In genomic region chr2:45909677-45910191, GRCh38 we compare ENCODE assay signal across 8 cellular contexts.
A peak's percentile ranks its signal among the peaks of the same experiment; 100 is the strongest.
DNase-seq lines count a peak whose midpoint lies in the region; ATAC-seq and TF ChIP-seq lines count a peak whose summit lies in the region.

No MANE protein-coding gene starts in this region.

- H3K4me3 Mint-ChIP-seq in activated CD8-positive, alpha-beta T cell treated with anti-CD3 and anti-CD28 coated beads for 36 hours, result no peak overlapping the region
- no peak overlapping the region for H3K4me3 Mint-ChIP-seq in activated CD4-positive, alpha-beta T cell treated with anti-CD3 and anti-CD28 coated beads, Interleukin-2, amount 10 ng/mL, durations not matched to agents 7 days and 5 days

- no peaks in the 10 kb centered on the region for H3K9me3 Mint-ChIP-seq in activated CD8-positive, alpha-beta T cell treated with anti-CD3 and anti-CD28 coated beads for 36 hours
- H3K9me3 Mint-ChIP-seq in activated CD4-positive, alpha-beta T cell treated with anti-CD3 and anti-CD28 coated beads, Interleukin-2, amount 10 ng/mL, durations not matched to agents 7 days and 5 days, result no peaks in the 10 kb centered on the region

- H3K4me1 Mint-ChIP-seq in activated CD8-positive, alpha-beta T cell treated with anti-CD3 and anti-CD28 coated beads for 36 hours (ENCODE audit: low read depth), result no peaks in the 10 kb centered on the region
- peaks cover 5% of the 10 kb centered on the region for H3K4me1 Mint-ChIP-seq in activated CD4-positive, alpha-beta T cell treated with anti-CD3 and anti-CD28 coated beads, Interleukin-2, amount 10 ng/mL, durations not matched to agents 7 days and 5 days

- H3K36me3 Mint-ChIP-seq in activated CD8-positive, alpha-beta T cell treated with anti-CD3 and anti-CD28 coated beads for 36 hours (ENCODE audit: low read depth), result no peaks in the 10 kb centered on the region
- H3K36me3 Mint-ChIP-seq in activated CD4-positive, alpha-beta T cell treated with anti-CD3 and anti-CD28 coated beads, Interleukin-2, amount 10 ng/mL, durations not matched to agents 7 days and 5 days (ENCODE audit: low read depth), result no peaks in the 10 kb centered on the region

- CTCF ChIA-PET in activated CD8-positive, alpha-beta T cell treated with anti-CD3 and anti-CD28 coated beads for 36 hours (lab: Charles Lee), result no interaction called here
- CTCF ChIA-PET in activated CD4-positive, alpha-beta T cell treated with anti-CD3 and anti-CD28 coated beads, Interleukin-2, amount 10 ng/mL, durations not matched to agents 7 days and 5 days (lab: Charles Lee), result no interaction called here

- H3K27ac Mint-ChIP-seq in activated CD8-positive, alpha-beta T cell treated with anti-CD3 and anti-CD28 coated beads for 36 hours, result no peak overlapping the region
- no peak overlapping the region for H3K27ac Mint-ChIP-seq in activated CD4-positive, alpha-beta T cell treated with anti-CD3 and anti-CD28 coated beads, Interleukin-2, amount 10 ng/mL, durations not matched to agents 7 days and 5 days

- DNase-seq in NCI-H1417 (lab: John Stamatoyannopoulos, UW), result peak in 2 of 3 experiments; percentile 50 to 65
- peak; percentile 14 for DNase-seq in kidney glomerular epithelial cell (lab: John Stamatoyannopoulos, UW)
- DNase-seq in activated CD8-positive, alpha-beta memory T cell treated with anti-CD3 and anti-CD28 coated beads, Interleukin-2, amount 50 U/mL, for 4 hours, result no peak
- no peak for DNase-seq in activated T-cell treated with anti-CD3 and anti-CD28 coated beads for 4 hours
- DNase-seq in activated CD8-positive, alpha-beta T cell treated with anti-CD3 and anti-CD28 coated beads for 36 hours, result no peak
- no peak for DNase-seq in activated CD4-positive, alpha-beta T cell treated with anti-CD3 and anti-CD28 coated beads, Interleukin-2, amount 10 ng/mL, durations not matched to agents 7 days and 5 days

- TF ChIP-seq CTCF in activated CD8-positive, alpha-beta T cell treated with anti-CD3 and anti-CD28 coated beads for 36 hours (IDR thresholded peaks at IDR 0.05), result no peak

- POLR2A ChIA-PET in activated CD8-positive, alpha-beta T cell treated with anti-CD3 and anti-CD28 coated beads for 36 hours (lab: Charles Lee), result no interaction called here
- POLR2A ChIA-PET in activated CD4-positive, alpha-beta T cell treated with anti-CD3 and anti-CD28 coated beads, Interleukin-2, amount 10 ng/mL, durations not matched to agents 7 days and 5 days (lab: Charles Lee), result no interaction called here

- no peaks in the 10 kb centered on the region for H3K27me3 Mint-ChIP-seq in activated CD8-positive, alpha-beta T cell treated with anti-CD3 and anti-CD28 coated beads for 36 hours
- H3K27me3 Mint-ChIP-seq in activated CD4-positive, alpha-beta T cell treated with anti-CD3 and anti-CD28 coated beads, Interleukin-2, amount 10 ng/mL, durations not matched to agents 7 days and 5 days, result no peaks in the 10 kb centered on the region

- ATAC-seq in GM18508 (IDR thresholded peaks at IDR 0.05; ENCODE audit: insufficient read depth, unreplicated experiment), result peak; percentile 58
- peak; percentile 58 for ATAC-seq in HG02571 (IDR thresholded peaks at IDR 0.05; ENCODE audit: unreplicated experiment)
- no peak for ATAC-seq in activated CD8-positive, alpha-beta T cell treated with anti-CD3 and anti-CD28 coated beads for 36 hours

- intact Hi-C loops in activated CD8-positive, alpha-beta T cell treated with anti-CD3 and anti-CD28 coated beads for 36 hours (cut with micrococcal nuclease), result no loop called here

Comparison
In these comparisons a context has a peak if more than half of its experiments do, and no peak if none do; other contexts are left out.
1. DNase-seq: peak in NCI-H1417 (2 of 3) and kidney glomerular epithelial cell (single experiment); none in activated CD8-positive, alpha-beta memory T cell treated with anti-CD3 and anti-CD28 coated beads, Interleukin-2, amount 50 U/mL, for 4 hours (single experiment), activated T-cell treated with anti-CD3 and anti-CD28 coated beads for 4 hours (single experiment), activated CD8-positive, alpha-beta T cell treated with anti-CD3 and anti-CD28 coated beads for 36 hours (single experiment) and activated CD4-positive, alpha-beta T cell treated with anti-CD3 and anti-CD28 coated beads, Interleukin-2, amount 10 ng/mL, durations not matched to agents 7 days and 5 days (single experiment).